Comparison of ENCODE assay signal across 16 cellular contexts in the genomic region with DNA sequence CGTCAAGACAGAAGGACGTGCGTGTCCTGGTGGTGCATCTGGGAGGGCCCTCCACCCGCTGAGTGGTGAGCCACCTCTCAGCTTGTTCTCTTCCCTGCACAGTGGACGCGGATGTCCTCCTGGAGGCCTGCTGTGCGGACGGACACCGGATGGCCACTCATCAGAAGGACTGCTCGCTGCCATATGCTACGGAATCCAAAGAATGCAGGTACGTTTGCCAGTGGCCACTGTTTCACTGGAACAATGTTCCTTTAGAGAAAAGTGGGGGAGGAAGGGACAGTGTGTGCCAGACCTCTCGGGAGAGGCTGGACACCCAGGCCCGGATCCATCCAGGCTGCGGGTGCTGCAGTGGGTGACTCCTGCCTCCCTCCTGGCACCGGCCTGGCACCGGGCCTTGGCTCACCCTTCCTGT. TPM values are rescaled to one million over a fixed set of nuclear protein-coding genes. Genes with fewer than 3 reads are reported as not detected.
A peak's percentile ranks its signal among the peaks of the same experiment; 100 is the strongest.
DNase-seq lines count a peak whose midpoint lies in the region; ATAC-seq and TF ChIP-seq lines count a peak whose summit lies in the region.
"Had no signal": no experiment of that assay in that cellular context is flagged by ENCODE, and none has a peak within 500 bp of the region (broad histone marks: within the 10 kb centered on the region; RNA-seq: fewer than 3 reads in every experiment).

No MANE protein-coding gene starts in this region.

- H3K27ac Mint-ChIP-seq in CD4-positive, alpha-beta memory T cell: no peak overlapping the region
- H3K27ac Mint-ChIP-seq: activated naive CD8-positive, alpha-beta T cell treated with anti-CD3 and anti-CD28 coated beads, Interleukin-2, amount 50 U/mL, for 24 hours had no signal

- H4K20me1 ChIP-seq in GM23248 (ENCODE audit: insufficient read depth): no peaks in the 10 kb centered on the region

- no peak overlapping the region for H2AFZ ChIP-seq in GM23248
- no peak overlapping the region for H2AFZ ChIP-seq in parathyroid adenoma

- peaks cover 15% of the 10 kb centered on the region; the same call in 1 of the 2 replicates for H3K36me3 ChIP-seq in GM23248 (ENCODE audit: low read depth)
- peaks cover 12% of the 10 kb centered on the region; the same call in 1 of the 2 replicates for H3K36me3 ChIP-seq in RWPE2 (ENCODE audit: low read depth)
- H3K36me3 ChIP-seq in parathyroid adenoma (ENCODE audit: control insufficient read depth, insufficient read depth, low read length): no peaks in the 10 kb centered on the region
- H3K36me3 ChIP-seq in CD4-positive, alpha-beta memory T cell (ENCODE audit: insufficient read depth, low read length): no peaks in the 10 kb centered on the region
- H3K36me3 ChIP-seq: colonic mucosa had no signal

- H3K9ac ChIP-seq in GM23248 (no peak overlapping the region), parathyroid adenoma (no peak overlapping the region)

- POLR2A ChIA-PET in CD4-positive, alpha-beta memory T cell (lab: Charles Lee; ENCODE audit: partially characterized antibody): no interaction called here

- no peaks in the 10 kb centered on the region for H3K36me3 Mint-ChIP-seq in CD4-positive, alpha-beta memory T cell

- H3K4me1 Mint-ChIP-seq in CD4-positive, alpha-beta memory T cell: no peaks in the 10 kb centered on the region
- H3K4me1 Mint-ChIP-seq: activated naive CD8-positive, alpha-beta T cell treated with anti-CD3 and anti-CD28 coated beads, Interleukin-2, amount 50 U/mL, for 24 hours had no signal

- H3K27me3 ChIP-seq in GM23248 (replicated peaks; ENCODE audit: insufficient read depth) (no peaks in the 10 kb centered on the region), RWPE2 (ENCODE audit: insufficient read depth, poor library complexity, severe bottlenecking) (no peaks in the 10 kb centered on the region), parathyroid adenoma (ENCODE audit: control insufficient read depth, insufficient read depth, low read length) (no peaks in the 10 kb centered on the region)
- no peaks in the 10 kb centered on the region for H3K27me3 ChIP-seq in CD4-positive, alpha-beta memory T cell (ENCODE audit: insufficient read depth, low read length)
- H3K27me3 ChIP-seq: colonic mucosa had no signal

- H3K4me2 ChIP-seq in GM23248 (ENCODE audit: unreplicated experiment): no peak overlapping the region
- H3K4me2 ChIP-seq in parathyroid adenoma (ENCODE audit: low read length): no peak overlapping the region

- H3K27ac ChIP-seq in GM23248 (no peak overlapping the region), RWPE2 (ENCODE audit: poor library complexity, severe bottlenecking) (peak overlapping the region; percentile 56), parathyroid adenoma (peak overlapping the region; percentile 95)
- H3K27ac ChIP-seq in CD4-positive, alpha-beta memory T cell (ENCODE audit: low read depth, low read length): no peak overlapping the region
- H3K27ac ChIP-seq: colonic mucosa had no signal

- H3K79me2 ChIP-seq in GM23248 (ENCODE audit: insufficient read depth) (peaks cover 42% of the 10 kb centered on the region), parathyroid adenoma (peaks cover 28% of the 10 kb centered on the region)

- peaks cover 1 to 8% of the 10 kb centered on the region in 2 donors for H3K27me3 Mint-ChIP-seq in CD4-positive, alpha-beta memory T cell

- H3K4me3 Mint-ChIP-seq in CD4-positive, alpha-beta memory T cell: no peak overlapping the region
- H3K4me3 Mint-ChIP-seq: activated naive CD8-positive, alpha-beta T cell treated with anti-CD3 and anti-CD28 coated beads, Interleukin-2, amount 50 U/mL, for 24 hours had no signal

- no peak for TF ChIP-seq CTCF in RWPE2 (IDR thresholded peaks at IDR 0.05; ENCODE audit: poor library complexity, severe bottlenecking)
- no peak for TF ChIP-seq CTCF in fibroblast of pulmonary artery (IDR thresholded peaks at IDR 0.05; ENCODE audit: low read length, missing control alignments)
- TF ChIP-seq CTCF in parathyroid adenoma (IDR thresholded peaks at IDR 0.05): no peak

- H3K4me3 ChIP-seq in GM23248: no peak overlapping the region
- no peak overlapping the region for H3K4me3 ChIP-seq in RWPE2 (ENCODE audit: severe bottlenecking)
- H3K4me3 ChIP-seq in fibroblast of pulmonary artery (replicated peaks; ENCODE audit: low read depth, low read length): no peak overlapping the region
- H3K4me3 ChIP-seq in parathyroid adenoma (ENCODE audit: low read depth, low read length): no peak overlapping the region
- H3K4me3 ChIP-seq in CD4-positive, alpha-beta memory T cell (ENCODE audit: low read length in 2 of 2): no peak overlapping the region
- H3K4me3 ChIP-seq: colonic mucosa had no signal

- in situ Hi-C loops in GM23248 (cut with MboI): no loop called here

- peak; percentile 36 for DNase-seq in GM23248
- DNase-seq in RWPE2 (ENCODE audit: low spot score): no peak
- DNase-seq in fibroblast of pulmonary artery (ENCODE audit: low read depth): peak; percentile 27
- DNase-seq in CD4-positive, alpha-beta memory T cell: no peak
- no peak for DNase-seq in SIG-M5 (lab: John Stamatoyannopoulos, UW)
- DNase-seq in stimulated activated naive CD4-positive, alpha-beta T cell treated with Interleukin-2 at 50 U/mL for 16 hours (lab: John Stamatoyannopoulos, UW): no peak
- no peak for DNase-seq in NCI-H774 (lab: John Stamatoyannopoulos, UW)
- DNase-seq: activated CD4-positive, alpha-beta T cell treated with anti-CD3 and anti-CD28 coated beads, Interleukin-2, amount 50 U/mL, for 4 hours; activated naive CD8-positive, alpha-beta T cell treated with anti-CD3 and anti-CD28 coated beads, Interleukin-2, amount 50 U/mL, for 24 hours; activated T-cell treated with anti-CD3 and anti-CD28 coated beads, Interleukin-2, amount 50 U/mL, for 48 hours; colonic mucosa; DMS 273 treated with DMSO at 0.1 percent for 48 hours; NCI-H2107; NCI-H82; SHP77 had no signal

- H3F3A ChIP-seq in GM23248 (ENCODE audit: insufficient read depth): peaks cover 11% of the 10 kb centered on the region

- intact Hi-C loops in CD4-positive, alpha-beta memory T cell (cut with micrococcal nuclease): no loop called here

- WGBS in GM23248 (ENCODE audit: low coverage in 1 of 2, low lambda C conversion rate in 2 of 2, missing lambda C conversion rate in 2 of 2), 2 experiments: 61 to 73% methylated on average over 17 of the region's 17 CpGs

- no peaks in the 10 kb centered on the region for H3K9me2 ChIP-seq in GM23248 (ENCODE audit: insufficient read depth)

- H3K9me3 Mint-ChIP-seq in CD4-positive, alpha-beta memory T cell: no peaks in the 10 kb centered on the region
- H3K9me3 Mint-ChIP-seq: activated naive CD8-positive, alpha-beta T cell treated with anti-CD3 and anti-CD28 coated beads, Interleukin-2, amount 50 U/mL, for 24 hours had no signal

- CTCF ChIA-PET in CD4-positive, alpha-beta memory T cell (lab: Charles Lee; ENCODE audit: partially characterized antibody): no interaction called here

- H3K4me1 ChIP-seq in GM23248 (ENCODE audit: insufficient read depth) (peaks cover 34% of the 10 kb centered on the region), RWPE2 (ENCODE audit: insufficient read depth, poor library complexity, severe bottlenecking) (peaks cover 15% of the 10 kb centered on the region), parathyroid adenoma (peaks cover 42% of the 10 kb centered on the region)
- no peaks in the 10 kb centered on the region for H3K4me1 ChIP-seq in CD4-positive, alpha-beta memory T cell (ENCODE audit: insufficient read depth, low read length)
- H3K4me1 ChIP-seq: colonic mucosa had no signal

- H3K9me3 ChIP-seq in GM23248 (ENCODE audit: low read depth): no peaks in the 10 kb centered on the region
- H3K9me3 ChIP-seq in RWPE2 (ENCODE audit: severe bottlenecking): no peaks in the 10 kb centered on the region
- no peaks in the 10 kb centered on the region for H3K9me3 ChIP-seq in parathyroid adenoma (ENCODE audit: control insufficient read depth, low read length)
- no peaks in the 10 kb centered on the region for H3K9me3 ChIP-seq in CD4-positive, alpha-beta memory T cell (ENCODE audit: control insufficient read depth in 1 of 2, low read length in 2 of 2)
- H3K9me3 ChIP-seq: colonic mucosa had no signal

- ATAC-seq in RWPE2 (ENCODE audit: low read depth): peak; percentile 10; the same call in 1 of the 3 replicates
- ATAC-seq: activated naive CD8-positive, alpha-beta T cell treated with anti-CD3 and anti-CD28 coated beads, Interleukin-2, amount 50 U/mL, for 24 hours had no signal

RNA-seq across cellular contexts. Expression of a gene that starts 15.9 kb away (rescaled TPM):
- 107 and 137 TPM in 2 replicates for total RNA-seq in GM23248 (2014; rRNA removed; shearing (Covaris generic))
- 304 and 335 TPM in 2 replicates for polyA plus RNA-seq in GM23248 (2016; fragmentation: Nextera tagmentation; extraction: Ambion mirVana)
- total RNA-seq in CD4-positive, alpha-beta memory T cell: not detected
- not detected for polyA plus RNA-seq in CD4-positive, alpha-beta memory T cell

Comparison
In these comparisons a context has a peak if more than half of its experiments do, and no peak if none do; other contexts are left out.
1. DNase-seq: peak in GM23248 (single experiment) and fibroblast of pulmonary artery (single experiment); none in RWPE2 (single experiment), CD4-positive, alpha-beta memory T cell (0 of 5), SIG-M5 (single experiment), stimulated activated naive CD4-positive, alpha-beta T cell treated with Interleukin-2 at 50 U/mL for 16 hours (single experiment) and NCI-H774 (single experiment).
2. H3K27ac ChIP-seq: peak in RWPE2 (single experiment) and parathyroid adenoma (single experiment); none in GM23248 (single experiment) and CD4-positive, alpha-beta memory T cell (single experiment).
3. RNA of a gene that starts 15.9 kb away (total RNA-seq): 107 to 137 TPM in GM23248; not detected in CD4-positive, alpha-beta memory T cell; every median in the first group is over 100 times any median in the second.